Comparison of ENCODE assay signal across 12 cellular contexts in genomic region chr6:13278184-13278583, GRCh38. TPM values are rescaled to one million over a fixed set of nuclear protein-coding genes. Genes with fewer than 3 reads are reported as not detected.
DNase-seq lines count a peak whose midpoint lies in the region; ATAC-seq and TF ChIP-seq lines count a peak whose summit lies in the region.
"Had no signal": no experiment of that assay in that cellular context is flagged by ENCODE, and none has a peak within 500 bp of the region (broad histone marks: within the 10 kb centered on the region; RNA-seq: fewer than 3 reads in every experiment).

No MANE protein-coding gene starts in this region.

- intact Hi-C loops in Right ventricle myocardium inferior (cut with DNase I): no loop called here

- H3K36me3 ChIP-seq in cardiac muscle cell: peaks cover 4% of the 10 kb centered on the region

- H3K27me3 Mint-ChIP-seq in stimulated activated naive CD8-positive, alpha-beta T cell treated with anti-CD3 and anti-CD28 coated beads, Interleukin-15, amount 100 ng/mL, for 72 hours: no peaks in the 10 kb centered on the region

- no peaks in the 10 kb centered on the region for H3K27me3 ChIP-seq in cardiac muscle cell
- H3K27me3 ChIP-seq: heart right ventricle had no signal

- TF ChIP-seq CTCF in cardiac muscle cell (IDR thresholded peaks at IDR 0.05; ENCODE audit: low read depth, low read length): peak; percentile 16

- peak in 1 of 2 donors; percentile 20 for DNase-seq in cardiac muscle cell (ENCODE audit: low read depth in 1 of 2, low spot score in 1 of 2)
- no peak for DNase-seq in Right ventricle myocardium inferior (ENCODE audit: missing footprints)
- DNase-seq in NCI-H69 (lab: John Stamatoyannopoulos, UW): peak; percentile 30
- DNase-seq in stimulated activated naive CD8-positive, alpha-beta T cell treated with anti-CD3 and anti-CD28 coated beads, Interleukin-15, amount 100 ng/mL, for 72 hours: peak; percentile 15 to 19
- no peak for DNase-seq in COR-L47 (lab: John Stamatoyannopoulos, UW)
- no peak for DNase-seq in NCI-H1092 treated with DMSO at 0.1 percent for 48 hours (lab: John Stamatoyannopoulos, UW)
- DNase-seq: activated CD4-positive, alpha-beta T cell treated with anti-CD3 and anti-CD28 coated beads, Interleukin-2, amount 10 ng/mL, durations not matched to agents 24 days and 14 days; DMS79; heart right ventricle; NCI-H446 had no signal

- H3K27ac ChIP-seq in cardiac muscle cell: no peak overlapping the region
- H3K27ac ChIP-seq: heart right ventricle had no signal

- no peaks in the 10 kb centered on the region for H3K9me3 Mint-ChIP-seq in stimulated activated naive CD8-positive, alpha-beta T cell treated with anti-CD3 and anti-CD28 coated beads, Interleukin-15, amount 100 ng/mL, for 72 hours
- H3K9me3 Mint-ChIP-seq: activated CD4-positive, alpha-beta T cell treated with anti-CD3 and anti-CD28 coated beads, Interleukin-2, amount 10 ng/mL, durations not matched to agents 24 days and 14 days had no signal

- H3K4me3 ChIP-seq in cardiac muscle cell: no peak overlapping the region
- H3K4me3 ChIP-seq: heart right ventricle had no signal

- ATAC-seq in Right ventricle myocardium inferior (no peak), esophagus mucosa (peak; percentile 31), HG03045 (IDR thresholded peaks at IDR 0.05; ENCODE audit: unreplicated experiment) (no peak)
- peak; percentile 35 for ATAC-seq in stimulated activated naive CD8-positive, alpha-beta T cell treated with anti-CD3 and anti-CD28 coated beads, Interleukin-15, amount 100 ng/mL, for 72 hours

- no peaks in the 10 kb centered on the region for H3K4me1 ChIP-seq in cardiac muscle cell (ENCODE audit: low read depth)

- H3K4me1 Mint-ChIP-seq in stimulated activated naive CD8-positive, alpha-beta T cell treated with anti-CD3 and anti-CD28 coated beads, Interleukin-15, amount 100 ng/mL, for 72 hours: peaks cover 41% of the 10 kb centered on the region

- no peaks in the 10 kb centered on the region for H3K9me3 ChIP-seq in cardiac muscle cell (ENCODE audit: low read depth)
- H3K9me3 ChIP-seq: heart right ventricle had no signal

- no peak overlapping the region for H3K27ac Mint-ChIP-seq in stimulated activated naive CD8-positive, alpha-beta T cell treated with anti-CD3 and anti-CD28 coated beads, Interleukin-15, amount 100 ng/mL, for 72 hours
- H3K27ac Mint-ChIP-seq: activated CD4-positive, alpha-beta T cell treated with anti-CD3 and anti-CD28 coated beads, Interleukin-2, amount 10 ng/mL, durations not matched to agents 24 days and 14 days had no signal

- no peak overlapping the region for H3K4me3 Mint-ChIP-seq in stimulated activated naive CD8-positive, alpha-beta T cell treated with anti-CD3 and anti-CD28 coated beads, Interleukin-15, amount 100 ng/mL, for 72 hours
- H3K4me3 Mint-ChIP-seq: activated CD4-positive, alpha-beta T cell treated with anti-CD3 and anti-CD28 coated beads, Interleukin-2, amount 10 ng/mL, durations not matched to agents 24 days and 14 days had no signal

RNA-seq across cellular contexts. Expression of gene TBC1D7, which starts 50.2 kb away (rescaled TPM):
- total RNA-seq in cardiac muscle cell (36.8 and 39.2 TPM in 2 replicates), Right ventricle myocardium inferior (32.2 TPM), esophagus mucosa (16.6 TPM)
- 84.5 and 108 TPM in 2 replicates for polyA plus RNA-seq in cardiac muscle cell

Comparison
In these comparisons a context has a peak if more than half of its experiments do, and no peak if none do; other contexts are left out.
1. DNase-seq: peak in NCI-H69 (single experiment) and stimulated activated naive CD8-positive, alpha-beta T cell treated with anti-CD3 and anti-CD28 coated beads, Interleukin-15, amount 100 ng/mL, for 72 hours (2 of 2); none in Right ventricle myocardium inferior (single experiment), COR-L47 (single experiment) and NCI-H1092 treated with DMSO at 0.1 percent for 48 hours (single experiment).
2. ATAC-seq: peak in esophagus mucosa (single experiment) and stimulated activated naive CD8-positive, alpha-beta T cell treated with anti-CD3 and anti-CD28 coated beads, Interleukin-15, amount 100 ng/mL, for 72 hours (single experiment); none in Right ventricle myocardium inferior (single experiment) and HG03045 (single experiment).